In genomic region chrX:14032383-14032782, GRCh38 we compare ENCODE assay signal across 8 cellular contexts. TPM values are rescaled to one million over a fixed set of nuclear protein-coding genes. Genes with fewer than 3 reads are reported as not detected.
DNase-seq lines count a peak whose midpoint lies in the region; ATAC-seq and TF ChIP-seq lines count a peak whose summit lies in the region.

No MANE protein-coding gene starts in this region.

- no peaks in the 10 kb centered on the region for H3K27me3 ChIP-seq in H9 (ENCODE audit: insufficient read depth, low read length)
- no peaks in the 10 kb centered on the region for H3K27me3 ChIP-seq in esophagus muscularis mucosa
- H3K27me3 ChIP-seq in osteoblast (ENCODE audit: insufficient read depth, low read length) = no peaks in the 10 kb centered on the region

- H2BK120ac ChIP-seq in H9 (ENCODE audit: low read depth, low read length, poor library complexity, severe bottlenecking) = no peak overlapping the region

- no peaks in the 10 kb centered on the region for H3K79me1 ChIP-seq in H9 (ENCODE audit: insufficient read depth, low read depth, low read length, poor library complexity, severe bottlenecking)

- no peak for ATAC-seq in HG03354 (IDR thresholded peaks at IDR 0.05; ENCODE audit: poor library complexity, severe bottlenecking, unreplicated experiment)
- no peak for ATAC-seq in esophagus mucosa

- no peak overlapping the region for H4K5ac ChIP-seq in H9 (ENCODE audit: insufficient read length, low read depth, low read length)

- H3T11ph ChIP-seq in H9 (ENCODE audit: low read length) = no peak overlapping the region

- H3K4ac ChIP-seq in H9 (ENCODE audit: low read depth, low read length) = no peak overlapping the region

- no peak overlapping the region for H3K14ac ChIP-seq in H9 (ENCODE audit: insufficient read depth, low read length)

- H3K36me3 Mint-ChIP-seq in H9 (ENCODE audit: insufficient read depth in 1 of 3, low read depth in 3 of 3) = peaks cover 0 to 3% (median 0%) of the 10 kb centered on the region in 3 experiments; a peak in 2 of 7 replicates

- no CpG with 5 or more reads among the region's 2 CpGs for WGBS in H9 (ENCODE audit: extremely low coverage, insufficient read length, low lambda C conversion rate)
- 4% methylated on average over 2 of the region's 2 CpGs for WGBS in esophagus muscularis mucosa

- no peak overlapping the region for H3K9ac ChIP-seq in H9 (ENCODE audit: extremely low read depth, insufficient read length, low read length)

- H3K4me3 Mint-ChIP-seq in H9 = no peak overlapping the region

- no peak overlapping the region for H2AK5ac ChIP-seq in H9 (ENCODE audit: insufficient read length, low read length)

- H3K23me2 ChIP-seq in H9 (ENCODE audit: insufficient read length, low read depth, low read length, poor library complexity, severe bottlenecking) = no peaks in the 10 kb centered on the region

- H3K4me1 ChIP-seq in H9 (ENCODE audit: insufficient read depth, low read length) (peaks cover 4% of the 10 kb centered on the region; the same call in 1 of the 2 replicates), esophagus muscularis mucosa (peaks cover 12 to 23% (median 18%) of the 10 kb centered on the region in 4 donors), osteoblast (ENCODE audit: insufficient read depth, low read length) (peaks cover 22% of the 10 kb centered on the region)

- no peak overlapping the region for H3K18ac ChIP-seq in H9 (ENCODE audit: insufficient read length, low read depth, low read length)

- H3K27ac ChIP-seq in H9 (ENCODE audit: insufficient read length, low read depth, low read length) (no peak overlapping the region), esophagus muscularis mucosa (replicated peaks in 1 of 4) (peak overlapping the region in 1 of 4 donors; percentile 38), osteoblast (ENCODE audit: low read depth, low read length) (no peak overlapping the region)

- H3K23ac ChIP-seq in H9 (ENCODE audit: insufficient read length, low read depth, low read length) = no peak overlapping the region

- no peak overlapping the region for H2BK5ac ChIP-seq in H9 (ENCODE audit: insufficient read length, low read length)

- no peak overlapping the region for H2BK15ac ChIP-seq in H9 (ENCODE audit: low read depth, low read length)

- TF ChIP-seq CTCF in H9 (conservative IDR thresholded peaks at IDR 0.05) (peak; percentile 81), esophagus muscularis mucosa (IDR thresholded peaks at IDR 0.05) (peak; percentile 63 to 87 (median 76)), osteoblast (IDR thresholded peaks at IDR 0.05; ENCODE audit: extremely low read depth, low read depth, low read length) (peak; percentile 73)

- intact Hi-C loops in esophagus muscularis mucosa (cut with DNase I) = loop anchor here (5.0 kb wide), 3 partner anchors 285 to 525 kb away; no protein-coding TSS in a partner anchor

- no peak overlapping the region for H4K8ac ChIP-seq in H9 (replicated peaks; ENCODE audit: insufficient read length, low read depth, low read length)

- no peak overlapping the region for H3K4me3 ChIP-seq in esophagus muscularis mucosa
- H3K4me3 ChIP-seq in osteoblast (ENCODE audit: insufficient read depth, low read length) = no peak overlapping the region

- H2AFZ ChIP-seq in H9 (ENCODE audit: low read length) (no peak overlapping the region), osteoblast (ENCODE audit: low read length) (peak overlapping the region; percentile 26)

- H2BK12ac ChIP-seq in H9 (ENCODE audit: insufficient read length, low read depth, low read length) = no peak overlapping the region

- no peak overlapping the region for H3K27ac Mint-ChIP-seq in H9

- TF ChIP-seq POLR2A in esophagus muscularis mucosa (IDR thresholded peaks at IDR 0.05; ENCODE audit: low read depth) = no peak

- peaks cover 21% of the 10 kb centered on the region in 2 experiments for H3K4me1 Mint-ChIP-seq in H9

- H4K20me1 ChIP-seq in H9 (ENCODE audit: control insufficient read depth, insufficient read depth, insufficient read length) (no peaks in the 10 kb centered on the region), osteoblast (ENCODE audit: insufficient read depth, low read length) (no peaks in the 10 kb centered on the region)

- H3K27me3 Mint-ChIP-seq in H9 (ENCODE audit: low read depth) = no peaks in the 10 kb centered on the region

- TF ChIP-seq EP300 in esophagus muscularis mucosa (IDR thresholded peaks at IDR 0.05) = no peak

- no peak overlapping the region for H2BK20ac ChIP-seq in H9 (ENCODE audit: low read depth, low read length, poor library complexity, severe bottlenecking)

- H3K9me3 ChIP-seq in H9 (ENCODE audit: control insufficient read depth, low read depth, low read length) = no peaks in the 10 kb centered on the region
- H3K9me3 ChIP-seq in esophagus muscularis mucosa = no peaks in the 10 kb centered on the region
- H3K9me3 ChIP-seq in osteoblast (ENCODE audit: low read depth, low read length) = no peaks in the 10 kb centered on the region

- peaks cover 30 to 37% of the 10 kb centered on the region in 2 experiments for H3K9me3 Mint-ChIP-seq in H9

- H4K91ac ChIP-seq in H9 (ENCODE audit: insufficient read length, low read depth, low read length) = no peak overlapping the region

- no peaks in the 10 kb centered on the region for H3K36me3 ChIP-seq in esophagus muscularis mucosa
- H3K36me3 ChIP-seq in osteoblast (ENCODE audit: insufficient read depth, low read length) = no peaks in the 10 kb centered on the region

- H3K56ac ChIP-seq in H9 (ENCODE audit: insufficient read length, low read depth, low read length) = no peak overlapping the region

- H3K79me2 ChIP-seq in H9 (ENCODE audit: insufficient read depth, low read length) (no peaks in the 10 kb centered on the region), osteoblast (ENCODE audit: insufficient read depth, low read length) (peaks cover 4% of the 10 kb centered on the region)

- H3K4me2 ChIP-seq in H9 (ENCODE audit: insufficient read depth, insufficient read length, low read length) (no peak overlapping the region), osteoblast (ENCODE audit: insufficient read depth, low read length) (no peak overlapping the region)

- DNase-seq in AG08396 (ENCODE audit: low spot score) (peak; percentile 50), H9 (no peak), NOMO-1 treated with DMSO at 0.1 percent for 48 hours (lab: John Stamatoyannopoulos, UW; ENCODE audit: unreplicated experiment) (peak; percentile 64), activated T-cell treated with anti-CD3 and anti-CD28 coated beads for 24 hours (ENCODE audit: low read depth) (peak; percentile 26), esophagus muscularis mucosa (ENCODE audit: extremely low spot score) (no peak), osteoblast (ENCODE audit: insufficient read length, low spot score, missing footprints) (peak; percentile 69)

RNA-seq across cellular contexts. Expression of gene GEMIN8, which starts 2.7 kb away (rescaled TPM):
- total RNA-seq in H9 (2021) (14.8 and 14.9 TPM in 2 replicates), esophagus muscularis mucosa (10 to 100 TPM; 14.4 to 31.0 (median 25.3) TPM), osteoblast (17.0 and 22.7 TPM in 2 replicates), esophagus mucosa (17.4 TPM)

Comparison
In these comparisons a context has a peak if more than half of its experiments do, and no peak if none do; other contexts are left out.
1. DNase-seq: peak in AG08396 (single experiment), NOMO-1 treated with DMSO at 0.1 percent for 48 hours (single experiment), activated T-cell treated with anti-CD3 and anti-CD28 coated beads for 24 hours (single experiment) and osteoblast (single experiment); none in H9 (single experiment) and esophagus muscularis mucosa (single experiment).
2. Peak in every context shown above with its lines, with median percentiles within 50 percentile points of each other: CTCF ChIP-seq.